In the genomic region with DNA sequence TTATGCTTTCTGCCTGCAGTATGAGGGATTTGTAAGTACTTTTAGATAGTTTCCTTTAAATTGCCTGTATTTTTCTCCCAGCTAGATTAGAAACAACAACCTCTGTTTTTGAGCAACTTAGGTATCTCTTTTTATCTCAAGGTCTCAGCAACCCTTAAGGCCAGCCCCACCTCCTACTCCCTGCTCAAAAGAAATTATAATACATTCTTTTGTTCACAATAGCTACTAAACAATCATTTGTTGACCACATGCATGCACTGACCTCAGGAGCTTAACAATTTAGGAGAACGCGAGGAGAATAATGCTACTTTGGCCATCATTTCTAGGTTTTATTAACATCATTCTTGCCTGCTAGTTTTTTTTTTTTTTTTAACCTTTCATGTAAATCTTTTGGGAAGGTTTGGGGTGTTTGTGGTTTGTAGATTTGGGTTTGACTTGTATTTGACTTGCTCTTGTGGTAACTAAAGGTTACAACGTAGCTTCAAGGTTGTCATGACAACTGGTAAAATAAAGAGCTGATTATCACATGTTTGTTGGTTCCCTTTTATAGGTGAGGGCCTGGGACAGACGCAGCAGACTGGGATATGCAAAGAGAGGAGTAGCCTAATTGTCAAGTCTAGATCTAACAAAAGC, we compare ENCODE assay signal across 9 cellular contexts. TPM values are rescaled to one million over a fixed set of nuclear protein-coding genes. Genes with fewer than 3 reads are reported as not detected.
DNase-seq lines count a peak whose midpoint lies in the region; ATAC-seq and TF ChIP-seq lines count a peak whose summit lies in the region.
"Had no signal": no experiment of that assay in that cellular context is flagged by ENCODE, and none has a peak within 500 bp of the region (broad histone marks: within the 10 kb centered on the region; RNA-seq: fewer than 3 reads in every experiment).

No MANE protein-coding gene starts in this region.

- no peaks in the 10 kb centered on the region for H3K4me1 ChIP-seq in gastroesophageal sphincter

- no peaks in the 10 kb centered on the region for H3K9me3 Mint-ChIP-seq in activated T-cell treated with anti-CD3 and anti-CD28 coated beads, Interleukin-2, amount 50 U/mL, for 24 hours
- no peaks in the 10 kb centered on the region for H3K9me3 Mint-ChIP-seq in stimulated activated effector memory CD8-positive, alpha-beta T cell treated with anti-CD3 and anti-CD28 coated beads, Interleukin-12 subunit alpha, Interleukin-12 subunit beta, amount 100 ng/mL, for 72 hours

- H3K27me3 ChIP-seq in gastroesophageal sphincter = no peaks in the 10 kb centered on the region

- 63% methylated on average over 3 to 4 of the region's 4 CpGs for WGBS in gastroesophageal sphincter (ENCODE audit: low coverage in 1 of 2), 2 donors

- H3K27ac ChIP-seq in gastroesophageal sphincter = no peak overlapping the region

- no peak for TF ChIP-seq POLR2A in gastroesophageal sphincter (IDR thresholded peaks at IDR 0.05)

- H3K4me1 Mint-ChIP-seq in activated T-cell treated with anti-CD3 and anti-CD28 coated beads, Interleukin-2, amount 50 U/mL, for 24 hours (ENCODE audit: low read depth) = peaks cover 36% of the 10 kb centered on the region
- H3K4me1 Mint-ChIP-seq in stimulated activated effector memory CD8-positive, alpha-beta T cell treated with anti-CD3 and anti-CD28 coated beads, Interleukin-12 subunit alpha, Interleukin-12 subunit beta, amount 100 ng/mL, for 72 hours = peaks cover 12% of the 10 kb centered on the region

- peaks cover 7% of the 10 kb centered on the region for H3K36me3 Mint-ChIP-seq in activated T-cell treated with anti-CD3 and anti-CD28 coated beads, Interleukin-2, amount 50 U/mL, for 24 hours (ENCODE audit: low read depth)
- peaks cover 12% of the 10 kb centered on the region for H3K36me3 Mint-ChIP-seq in stimulated activated effector memory CD8-positive, alpha-beta T cell treated with anti-CD3 and anti-CD28 coated beads, Interleukin-12 subunit alpha, Interleukin-12 subunit beta, amount 100 ng/mL, for 72 hours

- peak; percentile 38 for ATAC-seq in HG03103 (IDR thresholded peaks at IDR 0.05; ENCODE audit: low read depth, unreplicated experiment)
- ATAC-seq in stimulated activated effector memory CD8-positive, alpha-beta T cell treated with anti-CD3 and anti-CD28 coated beads, Interleukin-12 subunit alpha, Interleukin-12 subunit beta, amount 100 ng/mL, for 72 hours = peak; percentile 31
- ATAC-seq in gastroesophageal sphincter = no peak

- no peak for DNase-seq in activated T-cell treated with anti-CD3 and anti-CD28 coated beads, Interleukin-2, amount 50 U/mL, for 24 hours
- no peak for DNase-seq in activated T-cell treated with anti-CD3 and anti-CD28 coated beads, Interleukin-2, amount 50 U/mL, for 48 hours
- DNase-seq in T-helper 9 cell = peak; percentile 21
- no peak for DNase-seq in stimulated activated effector memory CD8-positive, alpha-beta T cell treated with anti-CD3 and anti-CD28 coated beads, Interleukin-12 subunit alpha, Interleukin-12 subunit beta, amount 100 ng/mL, for 72 hours (ENCODE audit: low spot score in 2 of 2)
- DNase-seq in stimulated activated CD4-positive, alpha-beta T cell treated with anti-CD3 and anti-CD28 coated beads, Interleukin-1b, Interleukin-23, amount 100 ng/mL, for 48 hours = no peak
- DNase-seq in globus pallidus (ENCODE audit: low spot score) = no peak
- DNase-seq: mesenchymal stem cell had no signal

- peaks cover 9% of the 10 kb centered on the region for H3K27me3 Mint-ChIP-seq in activated T-cell treated with anti-CD3 and anti-CD28 coated beads, Interleukin-2, amount 50 U/mL, for 24 hours

- H3K36me3 ChIP-seq in gastroesophageal sphincter = no peaks in the 10 kb centered on the region

- H3K27ac Mint-ChIP-seq in activated T-cell treated with anti-CD3 and anti-CD28 coated beads, Interleukin-2, amount 50 U/mL, for 24 hours = peak overlapping the region; percentile 58
- peak overlapping the region; percentile 84 for H3K27ac Mint-ChIP-seq in stimulated activated effector memory CD8-positive, alpha-beta T cell treated with anti-CD3 and anti-CD28 coated beads, Interleukin-12 subunit alpha, Interleukin-12 subunit beta, amount 100 ng/mL, for 72 hours

- H3K4me3 Mint-ChIP-seq in activated T-cell treated with anti-CD3 and anti-CD28 coated beads, Interleukin-2, amount 50 U/mL, for 24 hours = no peak overlapping the region
- H3K4me3 Mint-ChIP-seq in stimulated activated effector memory CD8-positive, alpha-beta T cell treated with anti-CD3 and anti-CD28 coated beads, Interleukin-12 subunit alpha, Interleukin-12 subunit beta, amount 100 ng/mL, for 72 hours = no peak overlapping the region

- TF ChIP-seq EP300 in gastroesophageal sphincter (IDR thresholded peaks at IDR 0.05) = no peak

- H3K4me3 ChIP-seq in gastroesophageal sphincter = no peak overlapping the region

- TF ChIP-seq CTCF in gastroesophageal sphincter (IDR thresholded peaks at IDR 0.05) = no peak

- no peaks in the 10 kb centered on the region for H3K9me3 ChIP-seq in gastroesophageal sphincter

RNA-seq across cellular contexts. Expression of gene PABIR2, which starts 6.7 kb away (rescaled TPM):
- total RNA-seq in gastroesophageal sphincter = 10 to 100 TPM; 10.4 to 18.4 (median 15.7) TPM
